ENCODE assay signal across 29 cellular contexts in genomic region chr20:9634327-9634726, GRCh38.
"Had no signal": no experiment of that assay in that cellular context is flagged by ENCODE, and none has a peak within 500 bp of the region (broad histone marks: within the 10 kb centered on the region; RNA-seq: fewer than 3 reads in every experiment).

No MANE protein-coding gene starts in this region.

- H3K4me3 ChIP-seq: adrenal gland, ascending aorta, body of pancreas, breast epithelium, cardiac muscle cell had no signal

- H3K27me3 ChIP-seq: adrenal gland, ascending aorta, body of pancreas, brain microvascular endothelial cell, breast epithelium, cardiac muscle cell had no signal

- H3K9me3 ChIP-seq: adrenal gland, ascending aorta, body of pancreas, breast epithelium had no signal

- H3K36me3 ChIP-seq: adrenal gland, ascending aorta, brain microvascular endothelial cell, breast epithelium, cardiac muscle cell had no signal

- H3K27ac ChIP-seq: adrenal gland, ascending aorta, body of pancreas, brain microvascular endothelial cell, breast epithelium, cardiac muscle cell had no signal

- H3K4me1 ChIP-seq: adrenal gland, ascending aorta, body of pancreas, breast epithelium had no signal

- DNase-seq: activated effector memory CD4-positive, alpha-beta T cell treated with anti-CD3 and anti-CD28 coated beads, Interleukin-2, amount 50 U/mL, for 16 hours; activated effector memory CD4-positive, alpha-beta T cell treated with Interleukin-2 at 50 U/mL for 16 hours; activated gamma-delta T cell; activated gamma-delta T cell treated with Interleukin-2 at 50 U/mL for 16 hours; activated naive CD4-positive, alpha-beta T cell; activated naive CD4-positive, alpha-beta T cell treated with anti-CD3 and anti-CD28 coated beads for 36 hours; activated naive CD4-positive, alpha-beta T cell treated with anti-CD3 and anti-CD28 coated beads, Interleukin-2, amount 10 ng/mL, durations not matched to agents 7 days and 5 days; activated naive CD4-positive, alpha-beta T cell treated with anti-CD3 and anti-CD28 coated beads, Interleukin-2, amount 50 U/mL, for 16 hours; activated naive CD4-positive, alpha-beta T cell treated with Interleukin-2 at 50 U/mL for 16 hours; activated naive CD8-positive, alpha-beta T cell treated with anti-CD3 and anti-CD28 coated beads for 36 hours; activated naive CD8-positive, alpha-beta T cell treated with anti-CD3 and anti-CD28 coated beads, Interleukin-2, amount 10 ng/mL, durations not matched to agents 7 days and 5 days; activated naive CD8-positive, alpha-beta T cell treated with anti-CD3 and anti-CD28 coated beads, Interleukin-2, amount 50 U/mL, for 24 hours; activated T-cell treated with anti-CD3 and anti-CD28 coated beads, Interleukin-2, amount 50 U/mL, for 24 hours; activated T-cell treated with anti-CD3 and anti-CD28 coated beads, Interleukin-2, amount 50 U/mL, for 4 hours; activated T-cell treated with anti-CD3 and anti-CD28 coated beads, Interleukin-2, amount 50 U/mL, for 48 hours; activated T-cell treated with anti-CD3 and anti-CD28 coated beads, Interleukin-2, amount 50 U/mL, for 72 hours; adrenal gland; amniotic stem cell; amygdala; anterior cingulate cortex; aorta; body of pancreas; brain microvascular endothelial cell; caudate nucleus; central memory CD4-positive, alpha-beta T cell; cerebellar nuclear complex had no signal
